Comparison of ENCODE assay signal across 8 cellular contexts in genomic region chr17:38557836-38558750, GRCh38. TPM values are rescaled to one million over a fixed set of nuclear protein-coding genes. Genes with fewer than 3 reads are reported as not detected.
DNase-seq lines count a peak whose midpoint lies in the region; ATAC-seq and TF ChIP-seq lines count a peak whose summit lies in the region.

No MANE protein-coding gene starts in this region.

- ATAC-seq in SK-N-SH treated with all-trans-retinoic acid at 6 μM for 48 hours, result peak; percentile 94
- ATAC-seq in activated naive CD4-positive, alpha-beta T cell treated with anti-CD3 and anti-CD28 coated beads, Interleukin-2, amount 50 U/mL, for 72 hours, result peak; percentile 79 to 83

- H3K27ac ChIP-seq in substantia nigra (ENCODE audit: low read depth, low read length, poor library complexity, severe bottlenecking), result peak overlapping the region; percentile 58

- H3K27ac Mint-ChIP-seq in activated naive CD4-positive, alpha-beta T cell treated with anti-CD3 and anti-CD28 coated beads, Interleukin-2, amount 50 U/mL, for 72 hours, result no peak overlapping the region

- DNase-seq in DMS79 (lab: John Stamatoyannopoulos, UW), result peak; percentile 89
- peak; percentile 91 for DNase-seq in HCEC 1CT
- peak; percentile 92 for DNase-seq in NCI-H1092 treated with DMSO at 0.1 percent for 48 hours (lab: John Stamatoyannopoulos, UW)
- peak; percentile 90 to 91 for DNase-seq in activated naive CD4-positive, alpha-beta T cell treated with anti-CD3 and anti-CD28 coated beads, Interleukin-2, amount 50 U/mL, for 72 hours (ENCODE audit: low spot score in 2 of 2)
- DNase-seq in glomerular visceral epithelial cell (ENCODE audit: extremely low spot score), result peak; percentile 95
- peak in 55 of 56 donors; percentile 38 to 94 (median 82) for DNase-seq in nucleus accumbens (lab: John Stamatoyannopoulos, UW)
- peak in 47 of 49 donors; percentile 58 to 94 (median 84) for DNase-seq in substantia nigra (lab: John Stamatoyannopoulos, UW)

- no peaks in the 10 kb centered on the region for H3K9me3 Mint-ChIP-seq in activated naive CD4-positive, alpha-beta T cell treated with anti-CD3 and anti-CD28 coated beads, Interleukin-2, amount 50 U/mL, for 72 hours

- peaks cover 0 to 5% of the 10 kb centered on the region in 2 donors for H3K36me3 Mint-ChIP-seq in activated naive CD4-positive, alpha-beta T cell treated with anti-CD3 and anti-CD28 coated beads, Interleukin-2, amount 50 U/mL, for 72 hours

TF ChIP-seq in SK-N-SH treated with all-trans-retinoic acid at 6 μM for 48 hours, 23 proteins besides CTCF, POLR2A, EP300 and RAD21:
- TF ChIP-seq POU6F1 (CRISPR knock-in tag; IDR thresholded peaks at IDR 0.05; ENCODE audit: borderline replicate concordance, low read depth) (no peak), ZNF565 (CRISPR knock-in tag; conservative IDR thresholded peaks at IDR 0.05; ENCODE audit: low read depth) (no peak), ZFP3 (CRISPR knock-in tag; IDR thresholded peaks at IDR 0.05) (no peak), ESRRG (CRISPR knock-in tag; IDR thresholded peaks at IDR 0.05) (no peak), CSDC2 (CRISPR knock-in tag; IDR thresholded peaks at IDR 0.05) (no peak), ZNF8 (CRISPR knock-in tag; IDR thresholded peaks at IDR 0.05) (no peak), CREB5 (CRISPR knock-in tag; IDR thresholded peaks at IDR 0.05; ENCODE audit: low read depth) (no peak), ZNF70 (CRISPR knock-in tag; IDR thresholded peaks at IDR 0.05) (no peak), PPARA (CRISPR knock-in tag; IDR thresholded peaks at IDR 0.05; ENCODE audit: borderline replicate concordance) (no peak), GLIS3 (CRISPR knock-in tag; IDR thresholded peaks at IDR 0.05) (no peak), ZFP30 (CRISPR knock-in tag; IDR thresholded peaks at IDR 0.05) (no peak), BACH2 (CRISPR knock-in tag; IDR thresholded peaks at IDR 0.05; ENCODE audit: borderline replicate concordance) (no peak), ARNTL (CRISPR knock-in tag; IDR thresholded peaks at IDR 0.05; ENCODE audit: borderline replicate concordance, low read depth) (no peak), ISL1 (CRISPR knock-in tag; IDR thresholded peaks at IDR 0.05) (no peak), OSR1 (CRISPR knock-in tag; IDR thresholded peaks at IDR 0.05) (no peak), TCF4 (CRISPR knock-in tag; IDR thresholded peaks at IDR 0.05; ENCODE audit: borderline replicate concordance) (no peak), SNAI2 (CRISPR knock-in tag; IDR thresholded peaks at IDR 0.05) (no peak)
- TF ChIP-seq, protein P1, sequence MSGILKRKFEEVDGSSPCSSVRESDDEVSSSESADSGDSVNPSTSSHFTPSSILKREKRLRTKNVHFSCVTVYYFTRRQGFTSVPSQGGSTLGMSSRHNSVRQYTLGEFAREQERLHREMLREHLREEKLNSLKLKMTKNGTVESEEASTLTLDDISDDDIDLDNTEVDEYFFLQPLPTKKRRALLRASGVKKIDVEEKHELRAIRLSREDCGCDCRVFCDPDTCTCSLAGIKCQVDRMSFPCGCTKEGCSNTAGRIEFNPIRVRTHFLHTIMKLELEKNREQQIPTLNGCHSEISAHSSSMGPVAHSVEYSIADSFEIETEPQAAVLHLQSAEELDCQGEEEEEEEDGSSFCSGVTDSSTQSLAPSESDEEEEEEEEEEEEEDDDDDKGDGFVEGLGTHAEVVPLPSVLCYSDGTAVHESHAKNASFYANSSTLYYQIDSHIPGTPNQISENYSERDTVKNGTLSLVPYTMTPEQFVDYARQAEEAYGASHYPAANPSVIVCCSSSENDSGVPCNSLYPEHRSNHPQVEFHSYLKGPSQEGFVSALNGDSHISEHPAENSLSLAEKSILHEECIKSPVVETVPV (CRISPR knock-in tag; IDR thresholded peaks at IDR 0.05), result no peak
- TF ChIP-seq, protein P2, sequence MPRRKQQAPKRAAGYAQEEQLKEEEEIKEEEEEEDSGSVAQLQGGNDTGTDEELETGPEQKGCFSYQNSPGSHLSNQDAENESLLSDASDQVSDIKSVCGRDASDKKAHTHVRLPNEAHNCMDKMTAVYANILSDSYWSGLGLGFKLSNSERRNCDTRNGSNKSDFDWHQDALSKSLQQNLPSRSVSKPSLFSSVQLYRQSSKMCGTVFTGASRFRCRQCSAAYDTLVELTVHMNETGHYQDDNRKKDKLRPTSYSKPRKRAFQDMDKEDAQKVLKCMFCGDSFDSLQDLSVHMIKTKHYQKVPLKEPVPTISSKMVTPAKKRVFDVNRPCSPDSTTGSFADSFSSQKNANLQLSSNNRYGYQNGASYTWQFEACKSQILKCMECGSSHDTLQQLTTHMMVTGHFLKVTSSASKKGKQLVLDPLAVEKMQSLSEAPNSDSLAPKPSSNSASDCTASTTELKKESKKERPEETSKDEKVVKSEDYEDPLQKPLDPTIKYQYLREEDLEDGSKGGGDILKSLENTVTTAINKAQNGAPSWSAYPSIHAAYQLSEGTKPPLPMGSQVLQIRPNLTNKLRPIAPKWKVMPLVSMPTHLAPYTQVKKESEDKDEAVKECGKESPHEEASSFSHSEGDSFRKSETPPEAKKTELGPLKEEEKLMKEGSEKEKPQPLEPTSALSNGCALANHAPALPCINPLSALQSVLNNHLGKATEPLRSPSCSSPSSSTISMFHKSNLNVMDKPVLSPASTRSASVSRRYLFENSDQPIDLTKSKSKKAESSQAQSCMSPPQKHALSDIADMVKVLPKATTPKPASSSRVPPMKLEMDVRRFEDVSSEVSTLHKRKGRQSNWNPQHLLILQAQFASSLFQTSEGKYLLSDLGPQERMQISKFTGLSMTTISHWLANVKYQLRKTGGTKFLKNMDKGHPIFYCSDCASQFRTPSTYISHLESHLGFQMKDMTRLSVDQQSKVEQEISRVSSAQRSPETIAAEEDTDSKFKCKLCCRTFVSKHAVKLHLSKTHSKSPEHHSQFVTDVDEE (CRISPR knock-in tag; IDR thresholded peaks at IDR 0.05), result no peak
- TF ChIP-seq, protein P3, sequence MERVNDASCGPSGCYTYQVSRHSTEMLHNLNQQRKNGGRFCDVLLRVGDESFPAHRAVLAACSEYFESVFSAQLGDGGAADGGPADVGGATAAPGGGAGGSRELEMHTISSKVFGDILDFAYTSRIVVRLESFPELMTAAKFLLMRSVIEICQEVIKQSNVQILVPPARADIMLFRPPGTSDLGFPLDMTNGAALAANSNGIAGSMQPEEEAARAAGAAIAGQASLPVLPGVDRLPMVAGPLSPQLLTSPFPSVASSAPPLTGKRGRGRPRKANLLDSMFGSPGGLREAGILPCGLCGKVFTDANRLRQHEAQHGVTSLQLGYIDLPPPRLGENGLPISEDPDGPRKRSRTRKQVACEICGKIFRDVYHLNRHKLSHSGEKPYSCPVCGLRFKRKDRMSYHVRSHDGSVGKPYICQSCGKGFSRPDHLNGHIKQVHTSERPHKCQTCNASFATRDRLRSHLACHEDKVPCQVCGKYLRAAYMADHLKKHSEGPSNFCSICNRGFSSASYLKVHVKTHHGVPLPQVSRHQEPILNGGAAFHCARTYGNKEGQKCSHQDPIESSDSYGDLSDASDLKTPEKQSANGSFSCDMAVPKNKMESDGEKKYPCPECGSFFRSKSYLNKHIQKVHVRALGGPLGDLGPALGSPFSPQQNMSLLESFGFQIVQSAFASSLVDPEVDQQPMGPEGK (CRISPR knock-in tag; IDR thresholded peaks at IDR 0.05; ENCODE audit: borderline replicate concordance), result no peak
TF ChIP-seq in SK-N-SH treated with all-trans-retinoic acid at 6 μM for 48 hours: peak in this region for 0.

RNA-seq across cellular contexts. Expression of gene SRCIN1, which starts 47.7 kb away (rescaled TPM):
- 1 to 10 TPM; 1.1 to 1.2 TPM for total RNA-seq in activated naive CD4-positive, alpha-beta T cell treated with anti-CD3 and anti-CD28 coated beads, Interleukin-2, amount 50 U/mL, for 72 hours

Comparison
In these comparisons a context has a peak if more than half of its experiments do, and no peak if none do; other contexts are left out.
1. Peak in every context shown above with its lines: DNase-seq, ATAC-seq and H3K27ac ChIP-seq.